In genomic region chr1:229557913-229558414, GRCh38 we compare ENCODE assay signal across 8 cellular contexts. TPM values are rescaled to one million over a fixed set of nuclear protein-coding genes. Genes with fewer than 3 reads are reported as not detected.
DNase-seq lines count a peak whose midpoint lies in the region; ATAC-seq and TF ChIP-seq lines count a peak whose summit lies in the region.

No MANE protein-coding gene starts in this region.

- ATAC-seq in esophagus mucosa, result peak; percentile 20

- H3K9me3 ChIP-seq in muscle layer of duodenum (ENCODE audit: control insufficient read depth in 1 of 2, low read length in 2 of 2), result no peaks in the 10 kb centered on the region

- H3K36me3 ChIP-seq in muscle layer of duodenum (ENCODE audit: control insufficient read depth in 1 of 2, insufficient read depth in 2 of 2, low read length in 2 of 2), result no peaks in the 10 kb centered on the region

- H3K27ac ChIP-seq in muscle layer of duodenum (ENCODE audit: low read length), result peak overlapping the region; percentile 53

- DNase-seq in NCI-H1092 treated with DMSO at 0.1 percent for 48 hours (lab: John Stamatoyannopoulos, UW) (peak; percentile 50), NCI-H1092 (lab: John Stamatoyannopoulos, UW) (no peak), HFF-Myc (ENCODE audit: extremely low read depth, low read depth) (no peak), NB4 (ENCODE audit: low read depth) (peak; percentile 64), activated T-cell treated with anti-CD3 and anti-CD28 coated beads for 24 hours (ENCODE audit: low read depth) (peak; percentile 22), superior temporal gyrus (ENCODE audit: extremely low spot score) (peak; percentile 34)

- TF ChIP-seq CTCF in HFF-Myc (IDR thresholded peaks at IDR 0.05; ENCODE audit: low read depth, low read length, missing control alignments) (no peak), NB4 (IDR thresholded peaks at IDR 0.05; ENCODE audit: low read depth, low read length) (no peak)

- no peaks in the 10 kb centered on the region for H3K27me3 ChIP-seq in muscle layer of duodenum (ENCODE audit: low read depth, low read length)

- peak overlapping the region; percentile 54 for H3K4me3 ChIP-seq in HFF-Myc (replicated peaks; ENCODE audit: low read depth, low read length)
- peak overlapping the region; percentile 99 for H3K4me3 ChIP-seq in NB4 (ENCODE audit: low read depth, low read length)
- H3K4me3 ChIP-seq in muscle layer of duodenum (ENCODE audit: low read depth in 1 of 2, low read length in 2 of 2), result peak overlapping the region; percentile 74 to 96

- TF ChIP-seq POLR2A in NB4 (IDR thresholded peaks at IDR 0.05; ENCODE audit: extremely low read depth, insufficient read length), result no peak

- peaks cover 6 to 33% of the 10 kb centered on the region in 2 donors for H3K4me1 ChIP-seq in muscle layer of duodenum (ENCODE audit: control insufficient read depth in 1 of 2, insufficient read depth in 2 of 2, low read length in 2 of 2)

RNA-seq across cellular contexts. Expression of gene ABCB10, which starts 0.5 kb away (rescaled TPM):
- total RNA-seq in esophagus mucosa, result 11.3 TPM

RNA-seq across cellular contexts. Expression of gene NUP133, which starts 49.8 kb away (rescaled TPM):
- total RNA-seq in esophagus mucosa, result 23.3 TPM

Comparison
In these comparisons a context has a peak if more than half of its experiments do, and no peak if none do; other contexts are left out.
1. DNase-seq: peak in NCI-H1092 treated with DMSO at 0.1 percent for 48 hours (single experiment), NB4 (single experiment), activated T-cell treated with anti-CD3 and anti-CD28 coated beads for 24 hours (single experiment) and superior temporal gyrus (single experiment); none in NCI-H1092 (single experiment) and HFF-Myc (single experiment).
2. Peak in every context shown above with its lines, with median percentiles within 50 percentile points of each other: H3K4me3 ChIP-seq.